Comparison of ENCODE assay signal across 1 cellular context in the genomic region with DNA sequence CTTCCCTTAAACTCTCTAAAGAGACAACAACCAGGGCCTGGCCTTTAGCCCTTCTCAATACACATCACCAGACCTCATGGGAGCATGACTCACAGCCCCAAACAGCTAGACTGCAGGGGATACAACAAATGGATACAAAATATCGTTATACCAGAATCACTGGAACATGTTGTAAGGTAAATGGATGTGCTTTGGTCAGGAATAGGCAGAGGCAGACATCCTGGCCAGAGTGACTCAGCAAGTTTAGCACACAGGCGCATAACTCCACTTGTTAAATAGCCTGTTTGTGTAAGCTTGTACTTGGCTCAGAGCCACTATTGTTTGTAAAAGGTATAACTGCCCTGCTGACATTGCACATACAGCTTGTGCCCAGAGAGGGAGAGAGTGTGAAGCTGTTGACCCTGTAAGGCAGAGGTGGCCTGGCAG.
A peak's percentile ranks its signal among the peaks of the same experiment; 100 is the strongest.
TF ChIP-seq lines count a peak whose summit lies in the region.

No MANE protein-coding gene starts in this region.

TF ChIP-seq in K562, 482 proteins besides CTCF, POLR2A, EP300 and RAD21 (continued from another document):
- TF ChIP-seq, protein P1, sequence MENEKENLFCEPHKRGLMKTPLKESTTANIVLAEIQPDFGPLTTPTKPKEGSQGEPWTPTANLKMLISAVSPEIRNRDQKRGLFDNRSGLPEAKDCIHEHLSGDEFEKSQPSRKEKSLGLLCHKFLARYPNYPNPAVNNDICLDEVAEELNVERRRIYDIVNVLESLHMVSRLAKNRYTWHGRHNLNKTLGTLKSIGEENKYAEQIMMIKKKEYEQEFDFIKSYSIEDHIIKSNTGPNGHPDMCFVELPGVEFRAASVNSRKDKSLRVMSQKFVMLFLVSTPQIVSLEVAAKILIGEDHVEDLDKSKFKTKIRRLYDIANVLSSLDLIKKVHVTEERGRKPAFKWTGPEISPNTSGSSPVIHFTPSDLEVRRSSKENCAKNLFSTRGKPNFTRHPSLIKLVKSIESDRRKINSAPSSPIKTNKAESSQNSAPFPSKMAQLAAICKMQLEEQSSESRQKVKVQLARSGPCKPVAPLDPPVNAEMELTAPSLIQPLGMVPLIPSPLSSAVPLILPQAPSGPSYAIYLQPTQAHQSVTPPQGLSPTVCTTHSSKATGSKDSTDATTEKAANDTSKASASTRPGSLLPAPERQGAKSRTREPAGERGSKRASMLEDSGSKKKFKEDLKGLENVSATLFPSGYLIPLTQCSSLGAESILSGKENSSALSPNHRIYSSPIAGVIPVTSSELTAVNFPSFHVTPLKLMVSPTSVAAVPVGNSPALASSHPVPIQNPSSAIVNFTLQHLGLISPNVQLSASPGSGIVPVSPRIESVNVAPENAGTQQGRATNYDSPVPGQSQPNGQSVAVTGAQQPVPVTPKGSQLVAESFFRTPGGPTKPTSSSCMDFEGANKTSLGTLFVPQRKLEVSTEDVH (IDR thresholded peaks at IDR 0.05; ENCODE audit: low read depth, partially characterized antibody), result no peak
- TF ChIP-seq, protein P2, sequence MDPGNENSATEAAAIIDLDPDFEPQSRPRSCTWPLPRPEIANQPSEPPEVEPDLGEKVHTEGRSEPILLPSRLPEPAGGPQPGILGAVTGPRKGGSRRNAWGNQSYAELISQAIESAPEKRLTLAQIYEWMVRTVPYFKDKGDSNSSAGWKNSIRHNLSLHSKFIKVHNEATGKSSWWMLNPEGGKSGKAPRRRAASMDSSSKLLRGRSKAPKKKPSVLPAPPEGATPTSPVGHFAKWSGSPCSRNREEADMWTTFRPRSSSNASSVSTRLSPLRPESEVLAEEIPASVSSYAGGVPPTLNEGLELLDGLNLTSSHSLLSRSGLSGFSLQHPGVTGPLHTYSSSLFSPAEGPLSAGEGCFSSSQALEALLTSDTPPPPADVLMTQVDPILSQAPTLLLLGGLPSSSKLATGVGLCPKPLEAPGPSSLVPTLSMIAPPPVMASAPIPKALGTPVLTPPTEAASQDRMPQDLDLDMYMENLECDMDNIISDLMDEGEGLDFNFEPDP (CRISPR knock-in tag; IDR thresholded peaks at IDR 0.05), result no peak
- TF ChIP-seq, protein P3, sequence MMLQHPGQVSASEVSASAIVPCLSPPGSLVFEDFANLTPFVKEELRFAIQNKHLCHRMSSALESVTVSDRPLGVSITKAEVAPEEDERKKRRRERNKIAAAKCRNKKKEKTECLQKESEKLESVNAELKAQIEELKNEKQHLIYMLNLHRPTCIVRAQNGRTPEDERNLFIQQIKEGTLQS (IDR thresholded peaks at IDR 0.05), result 0 out of 2 replicates have a peak, but pooled peaks have one; percentile 28
- TF ChIP-seq, protein P3 (CRISPR knock-in tag; conservative IDR thresholded peaks at IDR 0.05), result no peak
- TF ChIP-seq ZBTB1 (CRISPR knock-in tag; IDR thresholded peaks at IDR 0.05; ENCODE audit: borderline replicate concordance, low read depth) (no peak), HDAC1 (IDR thresholded peaks at IDR 0.05) (no peak), SP2 (IDR thresholded peaks at IDR 0.05; ENCODE audit: extremely low read depth, low read depth, low read length, poor library complexity, severe bottlenecking) (no peak), MEF2D (tag; conservative IDR thresholded peaks at IDR 0.05; ENCODE audit: low read depth) (0 out of 2 replicates have a peak, but pooled peaks have one; percentile 53), NR3C1 (CRISPR knock-in tag; IDR thresholded peaks at IDR 0.05) (no peak), SREBF1 (IDR thresholded peaks at IDR 0.05; ENCODE audit: borderline replicate concordance, low read depth, low read length) (no peak), TSC22D4 (tag; IDR thresholded peaks at IDR 0.05) (no peak), PHB (CRISPR knock-in tag; IDR thresholded peaks at IDR 0.05) (no peak), ZNF316 (IDR thresholded peaks at IDR 0.05) (peak; percentile 91), ZEB2 (IDR thresholded peaks at IDR 0.05) (no peak), MAFF (IDR thresholded peaks at IDR 0.05; ENCODE audit: low read length) (peak; percentile 83), KDM2B (CRISPR knock-in tag; IDR thresholded peaks at IDR 0.05) (no peak), ZNF184 (CRISPR knock-in tag; IDR thresholded peaks at IDR 0.05) (no peak), ZNF3 (CRISPR knock-in tag; IDR thresholded peaks at IDR 0.05) (no peak), NRF1 (conservative IDR thresholded peaks at IDR 0.05 in 1 of 2, IDR thresholded peaks at IDR 0.05 in 1 of 2) (no peak), ARID2 (IDR thresholded peaks at IDR 0.05) (no peak), SMAD4 (CRISPR knock-in tag; conservative IDR thresholded peaks at IDR 0.05) (no peak), C11orf30 (IDR thresholded peaks at IDR 0.05; ENCODE audit: low read depth) (peak; percentile 84), RBM34 (IDR thresholded peaks at IDR 0.05; ENCODE audit: borderline replicate concordance, insufficient read depth, low read length) (no peak), ZZZ3 (IDR thresholded peaks at IDR 0.05) (no peak), ARID1B (IDR thresholded peaks at IDR 0.05) (no peak)
- TF ChIP-seq, protein P4, sequence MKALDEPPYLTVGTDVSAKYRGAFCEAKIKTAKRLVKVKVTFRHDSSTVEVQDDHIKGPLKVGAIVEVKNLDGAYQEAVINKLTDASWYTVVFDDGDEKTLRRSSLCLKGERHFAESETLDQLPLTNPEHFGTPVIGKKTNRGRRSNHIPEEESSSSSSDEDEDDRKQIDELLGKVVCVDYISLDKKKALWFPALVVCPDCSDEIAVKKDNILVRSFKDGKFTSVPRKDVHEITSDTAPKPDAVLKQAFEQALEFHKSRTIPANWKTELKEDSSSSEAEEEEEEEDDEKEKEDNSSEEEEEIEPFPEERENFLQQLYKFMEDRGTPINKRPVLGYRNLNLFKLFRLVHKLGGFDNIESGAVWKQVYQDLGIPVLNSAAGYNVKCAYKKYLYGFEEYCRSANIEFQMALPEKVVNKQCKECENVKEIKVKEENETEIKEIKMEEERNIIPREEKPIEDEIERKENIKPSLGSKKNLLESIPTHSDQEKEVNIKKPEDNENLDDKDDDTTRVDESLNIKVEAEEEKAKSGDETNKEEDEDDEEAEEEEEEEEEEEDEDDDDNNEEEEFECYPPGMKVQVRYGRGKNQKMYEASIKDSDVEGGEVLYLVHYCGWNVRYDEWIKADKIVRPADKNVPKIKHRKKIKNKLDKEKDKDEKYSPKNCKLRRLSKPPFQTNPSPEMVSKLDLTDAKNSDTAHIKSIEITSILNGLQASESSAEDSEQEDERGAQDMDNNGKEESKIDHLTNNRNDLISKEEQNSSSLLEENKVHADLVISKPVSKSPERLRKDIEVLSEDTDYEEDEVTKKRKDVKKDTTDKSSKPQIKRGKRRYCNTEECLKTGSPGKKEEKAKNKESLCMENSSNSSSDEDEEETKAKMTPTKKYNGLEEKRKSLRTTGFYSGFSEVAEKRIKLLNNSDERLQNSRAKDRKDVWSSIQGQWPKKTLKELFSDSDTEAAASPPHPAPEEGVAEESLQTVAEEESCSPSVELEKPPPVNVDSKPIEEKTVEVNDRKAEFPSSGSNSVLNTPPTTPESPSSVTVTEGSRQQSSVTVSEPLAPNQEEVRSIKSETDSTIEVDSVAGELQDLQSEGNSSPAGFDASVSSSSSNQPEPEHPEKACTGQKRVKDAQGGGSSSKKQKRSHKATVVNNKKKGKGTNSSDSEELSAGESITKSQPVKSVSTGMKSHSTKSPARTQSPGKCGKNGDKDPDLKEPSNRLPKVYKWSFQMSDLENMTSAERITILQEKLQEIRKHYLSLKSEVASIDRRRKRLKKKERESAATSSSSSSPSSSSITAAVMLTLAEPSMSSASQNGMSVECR (CRISPR knock-in tag; IDR thresholded peaks at IDR 0.05), result no peak
- TF ChIP-seq, protein P5, sequence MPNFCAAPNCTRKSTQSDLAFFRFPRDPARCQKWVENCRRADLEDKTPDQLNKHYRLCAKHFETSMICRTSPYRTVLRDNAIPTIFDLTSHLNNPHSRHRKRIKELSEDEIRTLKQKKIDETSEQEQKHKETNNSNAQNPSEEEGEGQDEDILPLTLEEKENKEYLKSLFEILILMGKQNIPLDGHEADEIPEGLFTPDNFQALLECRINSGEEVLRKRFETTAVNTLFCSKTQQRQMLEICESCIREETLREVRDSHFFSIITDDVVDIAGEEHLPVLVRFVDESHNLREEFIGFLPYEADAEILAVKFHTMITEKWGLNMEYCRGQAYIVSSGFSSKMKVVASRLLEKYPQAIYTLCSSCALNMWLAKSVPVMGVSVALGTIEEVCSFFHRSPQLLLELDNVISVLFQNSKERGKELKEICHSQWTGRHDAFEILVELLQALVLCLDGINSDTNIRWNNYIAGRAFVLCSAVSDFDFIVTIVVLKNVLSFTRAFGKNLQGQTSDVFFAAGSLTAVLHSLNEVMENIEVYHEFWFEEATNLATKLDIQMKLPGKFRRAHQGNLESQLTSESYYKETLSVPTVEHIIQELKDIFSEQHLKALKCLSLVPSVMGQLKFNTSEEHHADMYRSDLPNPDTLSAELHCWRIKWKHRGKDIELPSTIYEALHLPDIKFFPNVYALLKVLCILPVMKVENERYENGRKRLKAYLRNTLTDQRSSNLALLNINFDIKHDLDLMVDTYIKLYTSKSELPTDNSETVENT (CRISPR knock-in tag; IDR thresholded peaks at IDR 0.05), result no peak
- TF ChIP-seq, protein P6, sequence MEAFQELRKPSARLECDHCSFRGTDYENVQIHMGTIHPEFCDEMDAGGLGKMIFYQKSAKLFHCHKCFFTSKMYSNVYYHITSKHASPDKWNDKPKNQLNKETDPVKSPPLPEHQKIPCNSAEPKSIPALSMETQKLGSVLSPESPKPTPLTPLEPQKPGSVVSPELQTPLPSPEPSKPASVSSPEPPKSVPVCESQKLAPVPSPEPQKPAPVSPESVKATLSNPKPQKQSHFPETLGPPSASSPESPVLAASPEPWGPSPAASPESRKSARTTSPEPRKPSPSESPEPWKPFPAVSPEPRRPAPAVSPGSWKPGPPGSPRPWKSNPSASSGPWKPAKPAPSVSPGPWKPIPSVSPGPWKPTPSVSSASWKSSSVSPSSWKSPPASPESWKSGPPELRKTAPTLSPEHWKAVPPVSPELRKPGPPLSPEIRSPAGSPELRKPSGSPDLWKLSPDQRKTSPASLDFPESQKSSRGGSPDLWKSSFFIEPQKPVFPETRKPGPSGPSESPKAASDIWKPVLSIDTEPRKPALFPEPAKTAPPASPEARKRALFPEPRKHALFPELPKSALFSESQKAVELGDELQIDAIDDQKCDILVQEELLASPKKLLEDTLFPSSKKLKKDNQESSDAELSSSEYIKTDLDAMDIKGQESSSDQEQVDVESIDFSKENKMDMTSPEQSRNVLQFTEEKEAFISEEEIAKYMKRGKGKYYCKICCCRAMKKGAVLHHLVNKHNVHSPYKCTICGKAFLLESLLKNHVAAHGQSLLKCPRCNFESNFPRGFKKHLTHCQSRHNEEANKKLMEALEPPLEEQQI (IDR thresholded peaks at IDR 0.05), result no peak
- TF ChIP-seq, protein P7, sequence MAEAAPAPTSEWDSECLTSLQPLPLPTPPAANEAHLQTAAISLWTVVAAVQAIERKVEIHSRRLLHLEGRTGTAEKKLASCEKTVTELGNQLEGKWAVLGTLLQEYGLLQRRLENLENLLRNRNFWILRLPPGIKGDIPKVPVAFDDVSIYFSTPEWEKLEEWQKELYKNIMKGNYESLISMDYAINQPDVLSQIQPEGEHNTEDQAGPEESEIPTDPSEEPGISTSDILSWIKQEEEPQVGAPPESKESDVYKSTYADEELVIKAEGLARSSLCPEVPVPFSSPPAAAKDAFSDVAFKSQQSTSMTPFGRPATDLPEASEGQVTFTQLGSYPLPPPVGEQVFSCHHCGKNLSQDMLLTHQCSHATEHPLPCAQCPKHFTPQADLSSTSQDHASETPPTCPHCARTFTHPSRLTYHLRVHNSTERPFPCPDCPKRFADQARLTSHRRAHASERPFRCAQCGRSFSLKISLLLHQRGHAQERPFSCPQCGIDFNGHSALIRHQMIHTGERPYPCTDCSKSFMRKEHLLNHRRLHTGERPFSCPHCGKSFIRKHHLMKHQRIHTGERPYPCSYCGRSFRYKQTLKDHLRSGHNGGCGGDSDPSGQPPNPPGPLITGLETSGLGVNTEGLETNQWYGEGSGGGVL (CRISPR knock-in tag; IDR thresholded peaks at IDR 0.05), result no peak
- TF ChIP-seq, protein P8, sequence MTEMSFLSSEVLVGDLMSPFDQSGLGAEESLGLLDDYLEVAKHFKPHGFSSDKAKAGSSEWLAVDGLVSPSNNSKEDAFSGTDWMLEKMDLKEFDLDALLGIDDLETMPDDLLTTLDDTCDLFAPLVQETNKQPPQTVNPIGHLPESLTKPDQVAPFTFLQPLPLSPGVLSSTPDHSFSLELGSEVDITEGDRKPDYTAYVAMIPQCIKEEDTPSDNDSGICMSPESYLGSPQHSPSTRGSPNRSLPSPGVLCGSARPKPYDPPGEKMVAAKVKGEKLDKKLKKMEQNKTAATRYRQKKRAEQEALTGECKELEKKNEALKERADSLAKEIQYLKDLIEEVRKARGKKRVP (CRISPR knock-in tag; IDR thresholded peaks at IDR 0.05), result no peak
